9 cellular contexts compared by ENCODE assay signal in genomic region chr4:7854697-7855370, GRCh38.
DNase-seq lines count a peak whose midpoint lies in the region; ATAC-seq and TF ChIP-seq lines count a peak whose summit lies in the region.
"Had no signal": no experiment of that assay in that cellular context is flagged by ENCODE, and none has a peak within 500 bp of the region (broad histone marks: within the 10 kb centered on the region; RNA-seq: fewer than 3 reads in every experiment).

No MANE protein-coding gene starts in this region.

- no peaks in the 10 kb centered on the region for H3K9me3 ChIP-seq in CD4-positive, alpha-beta memory T cell (ENCODE audit: control insufficient read depth in 1 of 2, low read length in 2 of 2)
- no peaks in the 10 kb centered on the region for H3K9me3 ChIP-seq in gastrocnemius medialis

- intact Hi-C loops in CD4-positive, alpha-beta memory T cell (cut with micrococcal nuclease): loop anchor here (1.0 to 5.0 kb wide), 11 partner anchors 9 to 304 kb away; partner anchors contain the start of genes ABLIM2 and AFAP1
- intact Hi-C loops in gastrocnemius medialis (cut with DNase I; ENCODE audit: low total_unique reads): no loop called here

- no peaks in the 10 kb centered on the region for H3K27me3 Mint-ChIP-seq in CD4-positive, alpha-beta memory T cell
- peaks cover 0 to 14% of the 10 kb centered on the region in 2 donors for H3K27me3 Mint-ChIP-seq in natural killer cell treated with Interleukin-12 subunit alpha and Interleukin-12 subunit beta and Interleukin-15 and Interleukin-18, amount 100 ng/mL, for 72 hours

- ATAC-seq in activated naive CD4-positive, alpha-beta T cell treated with anti-CD3 and anti-CD28 coated beads, Interleukin-2, amount 50 U/mL, for 72 hours: peak; percentile 88 to 93
- ATAC-seq in natural killer cell treated with Interleukin-12 subunit alpha and Interleukin-12 subunit beta and Interleukin-15 and Interleukin-18, amount 100 ng/mL, for 72 hours: peak in 1 of 2 donors; percentile 83
- no peak for ATAC-seq in GM18907 (IDR thresholded peaks at IDR 0.05; ENCODE audit: unreplicated experiment)
- ATAC-seq in gastrocnemius medialis: no peak
- ATAC-seq in HG03342 (IDR thresholded peaks at IDR 0.05; ENCODE audit: unreplicated experiment): no peak

- no peaks in the 10 kb centered on the region for H3K27me3 ChIP-seq in CD4-positive, alpha-beta memory T cell (ENCODE audit: insufficient read depth, low read length)
- no peaks in the 10 kb centered on the region for H3K27me3 ChIP-seq in gastrocnemius medialis

- H3K4me3 ChIP-seq in CD4-positive, alpha-beta memory T cell (ENCODE audit: low read length in 2 of 2): peak overlapping the region; percentile 24 to 39
- H3K4me3 ChIP-seq in gastrocnemius medialis: no peak overlapping the region

- no peak for TF ChIP-seq POLR2A in gastrocnemius medialis (IDR thresholded peaks at IDR 0.05)

- CTCF ChIA-PET in CD4-positive, alpha-beta memory T cell (lab: Charles Lee; ENCODE audit: partially characterized antibody): interaction anchor here (0.7 to 2.8 kb wide), 8 partner anchors 9 to 109 kb away, joined by 3 to 19 read pairs (median 4); partner anchors contain the start of gene AFAP1

- peak overlapping the region; percentile 67 for H3K27ac ChIP-seq in CD4-positive, alpha-beta memory T cell (ENCODE audit: low read depth, low read length)
- H3K27ac ChIP-seq in gastrocnemius medialis: no peak overlapping the region
- H3K27ac ChIP-seq: C4-2B had no signal

- DNase-seq in CD4-positive, alpha-beta memory T cell: peak; percentile 85 to 93 (median 92)
- DNase-seq in T-helper 9 cell (peak; percentile 54), gastrocnemius medialis (no peak), AG20443 (ENCODE audit: low spot score) (no peak)
- DNase-seq in activated naive CD4-positive, alpha-beta T cell treated with anti-CD3 and anti-CD28 coated beads, Interleukin-2, amount 50 U/mL, for 72 hours (ENCODE audit: low spot score in 2 of 2): peak; percentile 58 to 70
- no peak for DNase-seq in natural killer cell treated with Interleukin-12 subunit alpha and Interleukin-12 subunit beta and Interleukin-15 and Interleukin-18, amount 100 ng/mL, for 72 hours (ENCODE audit: low spot score)

- in situ Hi-C loops in gastrocnemius medialis (cut with MboI; ENCODE audit: low sequenced_read_pairs in 4 of 4): no loop called here

- peak overlapping the region; percentile 96 to 98 (median 98) for H3K27ac Mint-ChIP-seq in CD4-positive, alpha-beta memory T cell
- peak overlapping the region; percentile 84 to 98 for H3K27ac Mint-ChIP-seq in activated naive CD4-positive, alpha-beta T cell treated with anti-CD3 and anti-CD28 coated beads, Interleukin-2, amount 50 U/mL, for 72 hours
- H3K27ac Mint-ChIP-seq in natural killer cell treated with Interleukin-12 subunit alpha and Interleukin-12 subunit beta and Interleukin-15 and Interleukin-18, amount 100 ng/mL, for 72 hours: no peak overlapping the region

- peaks cover 50 to 97% (median 84%) of the 10 kb centered on the region in 4 donors for H3K4me1 Mint-ChIP-seq in CD4-positive, alpha-beta memory T cell
- H3K4me1 Mint-ChIP-seq in natural killer cell treated with Interleukin-12 subunit alpha and Interleukin-12 subunit beta and Interleukin-15 and Interleukin-18, amount 100 ng/mL, for 72 hours (ENCODE audit: low read depth in 2 of 2): peaks cover 3 to 34% of the 10 kb centered on the region in 2 donors

- peaks cover 86% of the 10 kb centered on the region for H3K4me1 ChIP-seq in CD4-positive, alpha-beta memory T cell (ENCODE audit: insufficient read depth, low read length)
- peaks cover 18 to 29% of the 10 kb centered on the region in 2 donors for H3K4me1 ChIP-seq in gastrocnemius medialis

- TF ChIP-seq CTCF in gastrocnemius medialis (IDR thresholded peaks at IDR 0.05 in 4 of 5, conservative IDR thresholded peaks at IDR 0.05 in 1 of 5): no peak

- H3K36me3 Mint-ChIP-seq in CD4-positive, alpha-beta memory T cell: peaks cover 3 to 8% of the 10 kb centered on the region in 2 donors
- peaks cover 0 to 73% of the 10 kb centered on the region in 2 donors for H3K36me3 Mint-ChIP-seq in activated naive CD4-positive, alpha-beta T cell treated with anti-CD3 and anti-CD28 coated beads, Interleukin-2, amount 50 U/mL, for 72 hours
- no peaks in the 10 kb centered on the region for H3K36me3 Mint-ChIP-seq in natural killer cell treated with Interleukin-12 subunit alpha and Interleukin-12 subunit beta and Interleukin-15 and Interleukin-18, amount 100 ng/mL, for 72 hours

- no peaks in the 10 kb centered on the region for H3K9me3 Mint-ChIP-seq in CD4-positive, alpha-beta memory T cell
- no peaks in the 10 kb centered on the region for H3K9me3 Mint-ChIP-seq in activated naive CD4-positive, alpha-beta T cell treated with anti-CD3 and anti-CD28 coated beads, Interleukin-2, amount 50 U/mL, for 72 hours
- no peaks in the 10 kb centered on the region for H3K9me3 Mint-ChIP-seq in natural killer cell treated with Interleukin-12 subunit alpha and Interleukin-12 subunit beta and Interleukin-15 and Interleukin-18, amount 100 ng/mL, for 72 hours

- H3K4me3 Mint-ChIP-seq in CD4-positive, alpha-beta memory T cell: peak overlapping the region; percentile 67 to 83 (median 75)
- H3K4me3 Mint-ChIP-seq in natural killer cell treated with Interleukin-12 subunit alpha and Interleukin-12 subunit beta and Interleukin-15 and Interleukin-18, amount 100 ng/mL, for 72 hours: peak overlapping the region; percentile 60

- H3K36me3 ChIP-seq in CD4-positive, alpha-beta memory T cell (ENCODE audit: insufficient read depth, low read length): no peaks in the 10 kb centered on the region
- no peaks in the 10 kb centered on the region for H3K36me3 ChIP-seq in gastrocnemius medialis

- POLR2A ChIA-PET in CD4-positive, alpha-beta memory T cell (lab: Charles Lee; ENCODE audit: partially characterized antibody): interaction anchor here (1.0 to 4.2 kb wide), 15 partner anchors 10 to 574 kb away, joined by 3 to 54 read pairs (median 5); partner anchors contain the start of gene AFAP1

Comparison
In these comparisons a context has a peak if more than half of its experiments do, and no peak if none do; other contexts are left out.
1. DNase-seq: peak in CD4-positive, alpha-beta memory T cell (5 of 5), T-helper 9 cell (single experiment) and activated naive CD4-positive, alpha-beta T cell treated with anti-CD3 and anti-CD28 coated beads, Interleukin-2, amount 50 U/mL, for 72 hours (2 of 2); none in natural killer cell treated with Interleukin-12 subunit alpha and Interleukin-12 subunit beta and Interleukin-15 and Interleukin-18, amount 100 ng/mL, for 72 hours (single experiment), gastrocnemius medialis (0 of 2) and AG20443 (single experiment).
2. H3K4me3 ChIP-seq: peak in CD4-positive, alpha-beta memory T cell (2 of 2); none in gastrocnemius medialis (0 of 4).
3. H3K27ac Mint-ChIP-seq: peak in CD4-positive, alpha-beta memory T cell (7 of 7) and activated naive CD4-positive, alpha-beta T cell treated with anti-CD3 and anti-CD28 coated beads, Interleukin-2, amount 50 U/mL, for 72 hours (2 of 2); none in natural killer cell treated with Interleukin-12 subunit alpha and Interleukin-12 subunit beta and Interleukin-15 and Interleukin-18, amount 100 ng/mL, for 72 hours (0 of 2).
4. ATAC-seq: peak in activated naive CD4-positive, alpha-beta T cell treated with anti-CD3 and anti-CD28 coated beads, Interleukin-2, amount 50 U/mL, for 72 hours (2 of 2); none in GM18907 (single experiment), gastrocnemius medialis (0 of 2) and HG03342 (single experiment).